8 cellular contexts compared by ENCODE assay signal in the genomic region with DNA sequence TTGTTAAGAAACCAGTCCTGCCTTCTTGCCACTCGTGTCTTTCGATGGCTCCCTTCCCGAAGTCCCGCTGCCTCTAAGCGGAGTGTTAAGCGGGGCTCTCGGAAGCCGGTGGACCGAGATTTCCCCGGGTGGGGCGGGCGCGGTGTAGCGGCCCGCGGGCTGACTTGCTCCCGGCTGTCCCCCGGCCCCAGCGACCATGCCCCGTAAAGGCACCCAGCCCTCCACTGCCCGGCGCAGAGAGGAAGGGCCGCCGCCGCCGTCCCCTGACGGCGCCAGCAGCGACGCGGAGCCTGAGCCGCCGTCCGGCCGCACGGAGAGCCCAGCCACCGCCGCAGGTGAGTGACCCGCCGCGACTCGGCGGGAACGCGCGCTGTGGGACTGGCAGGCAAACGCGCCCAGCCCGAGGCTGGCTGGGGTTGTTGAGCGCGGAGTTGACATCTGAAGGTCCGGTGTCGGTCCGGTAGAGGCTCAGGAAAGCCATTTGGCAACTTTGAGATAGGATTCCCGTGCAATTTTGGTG. TPM values are rescaled to one million over a fixed set of nuclear protein-coding genes. Genes with fewer than 3 reads are reported as not detected.
DNase-seq lines count a peak whose midpoint lies in the region; TF ChIP-seq lines count a peak whose summit lies in the region.

No MANE protein-coding gene starts in this region.

- H3K27ac Mint-ChIP-seq in endodermal cell: peak overlapping the region; percentile 99

- WGBS in endodermal cell (ENCODE audit: insufficient coverage in 1 of 2, insufficient read length in 1 of 2), 2 experiments: 0% methylated on average over 12 to 55 of the region's 55 CpGs

- no peaks in the 10 kb centered on the region for H3K4me1 ChIP-seq in endodermal cell (ENCODE audit: control insufficient read depth, insufficient read depth, low read length)
- H3K4me1 ChIP-seq in mucosa of stomach (ENCODE audit: control insufficient read depth, insufficient read depth, low read length): no peaks in the 10 kb centered on the region
- H3K4me1 ChIP-seq in tibial artery: peaks cover 0 to 17% (median 14%) of the 10 kb centered on the region in 4 donors

- H3K9ac ChIP-seq in endodermal cell (ENCODE audit: extremely low read depth, low read length, poor library complexity, severe bottlenecking) (peak overlapping the region; percentile 95), mucosa of stomach (ENCODE audit: low read length) (peak overlapping the region; percentile 91)

- H3K27me3 ChIP-seq in endodermal cell (ENCODE audit: control insufficient read depth, insufficient read depth, low read length, poor library complexity, severe bottlenecking) (no peaks in the 10 kb centered on the region), mucosa of stomach (ENCODE audit: control insufficient read depth, insufficient read depth, low read length) (no peaks in the 10 kb centered on the region), tibial artery (no peaks in the 10 kb centered on the region)

- peak overlapping the region; percentile 94 for H3K4me3 Mint-ChIP-seq in endodermal cell

- H3K9me3 ChIP-seq in endodermal cell (ENCODE audit: control insufficient read depth, low read length) (no peaks in the 10 kb centered on the region), mucosa of stomach (ENCODE audit: control insufficient read depth, low read length) (no peaks in the 10 kb centered on the region), tibial artery (no peaks in the 10 kb centered on the region)

- H3K9me3 Mint-ChIP-seq in endodermal cell: no peaks in the 10 kb centered on the region

- intact Hi-C loops in tibial artery (cut with DNase I; ENCODE audit: low total_unique reads): loop anchor here (10.0 kb wide), 1 partner anchor 164 kb away; the partner anchor contains the start of gene KPNA4

- TF ChIP-seq CTCF in HFF-Myc (IDR thresholded peaks at IDR 0.05; ENCODE audit: low read depth, low read length, missing control alignments) (no peak), WI38 (IDR thresholded peaks at IDR 0.05; ENCODE audit: low read depth, low read length) (no peak), endodermal cell (conservative IDR thresholded peaks at IDR 0.05) (peak; percentile 21), tibial artery (IDR thresholded peaks at IDR 0.05) (no peak)

- DNase-seq in CD1c-positive myeloid dendritic cell (ENCODE audit: extremely low spot score): peak; percentile 51
- DNase-seq in HFF-Myc (ENCODE audit: extremely low read depth, low read depth): no peak
- DNase-seq in endodermal cell: peak; percentile 59
- peak in 1 of 2 donors; percentile 65 for DNase-seq in tibial artery
- DNase-seq in COR-L47 (lab: John Stamatoyannopoulos, UW): no peak
- no peak for DNase-seq in SKM-1 treated with dmso at 0.1 percent for 144 hours (lab: John Stamatoyannopoulos, UW; ENCODE audit: unreplicated experiment)

- H3K27me3 Mint-ChIP-seq in endodermal cell (ENCODE audit: insufficient read depth): peaks cover 2% of the 10 kb centered on the region

- H3K36me3 ChIP-seq in endodermal cell (ENCODE audit: control insufficient read depth, insufficient read depth, low read length) (peaks cover 16% of the 10 kb centered on the region), mucosa of stomach (ENCODE audit: control insufficient read depth, insufficient read depth, low read length) (no peaks in the 10 kb centered on the region), tibial artery (no peaks in the 10 kb centered on the region)

- H3K4me3 ChIP-seq in HFF-Myc (replicated peaks; ENCODE audit: low read depth, low read length) (peak overlapping the region; percentile 94), WI38 (ENCODE audit: low read depth, low read length) (peak overlapping the region; percentile 83), endodermal cell (ENCODE audit: low read length) (peak overlapping the region; percentile 97), mucosa of stomach (ENCODE audit: low read length) (peak overlapping the region; percentile 92), tibial artery (peak overlapping the region; percentile 63 to 81)

- peaks cover 9% of the 10 kb centered on the region for H3K36me3 Mint-ChIP-seq in endodermal cell (ENCODE audit: low read depth)

- H3K27ac ChIP-seq in endodermal cell (ENCODE audit: low read depth, low read length) (peak overlapping the region; percentile 94), tibial artery (peak overlapping the region; percentile 87 to 88)

- H3K4me1 Mint-ChIP-seq in endodermal cell: peaks cover 44% of the 10 kb centered on the region

RNA-seq across cellular contexts. Expression of gene SMC4, which starts 1.2 kb away (rescaled TPM):
- 100 to 1,000 TPM in 1 of 2 donors, 10 to 100 TPM in 1; 97.5 to 139 TPM for total RNA-seq in endodermal cell
- polyA plus RNA-seq in endodermal cell (2013, experiment 1 of 2): 180 TPM
- 174 TPM for polyA plus RNA-seq in endodermal cell (2013, experiment 2 of 2)

RNA-seq across cellular contexts. Expression of gene IFT80, which starts 1.7 kb away (rescaled TPM):
- 10 to 100 TPM; 35.0 to 40.6 TPM for total RNA-seq in endodermal cell
- 39.7 TPM for polyA plus RNA-seq in endodermal cell (2013, experiment 1 of 2)
- 39.5 TPM for polyA plus RNA-seq in endodermal cell (2013, experiment 2 of 2)

RNA-seq across cellular contexts. Expression of gene TRIM59, which starts 48.9 kb away (rescaled TPM):
- total RNA-seq in endodermal cell: 10 to 100 TPM; 32.7 to 33.1 TPM
- 44.2 TPM for polyA plus RNA-seq in endodermal cell (2013, experiment 1 of 2)
- polyA plus RNA-seq in endodermal cell (2013, experiment 2 of 2): 43.3 TPM

Comparison
In these comparisons a context has a peak if more than half of its experiments do, and no peak if none do; other contexts are left out.
1. DNase-seq: peak in CD1c-positive myeloid dendritic cell (single experiment) and endodermal cell (single experiment); none in HFF-Myc (single experiment), COR-L47 (single experiment) and SKM-1 treated with dmso at 0.1 percent for 144 hours (single experiment).
2. Peak in every context shown above with its lines, with median percentiles within 50 percentile points of each other: H3K4me3 ChIP-seq.